ENCODE assay signal across 27 cellular contexts in genomic region chr4:85793256-85793655, GRCh38.
DNase-seq lines count a peak whose midpoint lies in the region; ATAC-seq and TF ChIP-seq lines count a peak whose summit lies in the region.
"Had no signal": no experiment of that assay in that cellular context is flagged by ENCODE, and none has a peak within 500 bp of the region (broad histone marks: within the 10 kb centered on the region; RNA-seq: fewer than 3 reads in every experiment).

No MANE protein-coding gene starts in this region.

- TF ChIP-seq CTCF in HFFc6 (IDR thresholded peaks at IDR 0.05), result no peak
- TF ChIP-seq CTCF in cardiac fibroblast (IDR thresholded peaks at IDR 0.05; ENCODE audit: low read depth, low read length), result no peak
- no peak for TF ChIP-seq CTCF in fibroblast of villous mesenchyme (IDR thresholded peaks at IDR 0.05; ENCODE audit: insufficient read depth, low read depth, low read length)
- TF ChIP-seq CTCF in spleen (IDR thresholded peaks at IDR 0.05 in 8 of 11, conservative IDR thresholded peaks at IDR 0.05 in 3 of 11), result no peak
- no peak for TF ChIP-seq CTCF in glutamatergic neuron (IDR thresholded peaks at IDR 0.05; ENCODE audit: partially characterized antibody, unreplicated experiment)

- H3K27me3 Mint-ChIP-seq in HFFc6 (ENCODE audit: insufficient read depth), result no peaks in the 10 kb centered on the region
- no peaks in the 10 kb centered on the region for H3K27me3 Mint-ChIP-seq in effector memory CD8-positive, alpha-beta T cell
- no peaks in the 10 kb centered on the region for H3K27me3 Mint-ChIP-seq in glutamatergic neuron (ENCODE audit: unreplicated experiment)
- H3K27me3 Mint-ChIP-seq: activated CD4-positive, alpha-beta T cell treated with anti-CD3 and anti-CD28 coated beads for 36 hours; activated CD8-positive, alpha-beta T cell treated with anti-CD3 and anti-CD28 coated beads for 36 hours; activated naive CD4-positive, alpha-beta T cell treated with anti-CD3 and anti-CD28 coated beads, Interleukin-2, amount 50 U/mL, for 24 hours; stimulated activated naive CD8-positive, alpha-beta T cell treated with anti-CD3 and anti-CD28 coated beads, Interleukin-15, Interleukin-2, amounts not matched to agents 100 ng/mL and 50 ng/mL, for 24 hours had no signal

- H3K4me3 ChIP-seq in cardiac fibroblast (replicated peaks in 1 of 2; ENCODE audit: low read depth in 2 of 2, low read length in 2 of 2), result no peak overlapping the region
- H3K4me3 ChIP-seq in fibroblast of villous mesenchyme (ENCODE audit: low read depth, low read length), result no peak overlapping the region
- H3K4me3 ChIP-seq in spleen, result no peak overlapping the region
- H3K4me3 ChIP-seq: neural progenitor cell, Peyer's patch, thyroid gland had no signal

- peaks cover 0 to under 1% (median 0%) of the 10 kb centered on the region in 8 donors for H3K9me3 ChIP-seq in spleen
- H3K9me3 ChIP-seq: Peyer's patch, thyroid gland had no signal

- H3K27ac Mint-ChIP-seq in HFFc6, result peak overlapping the region; percentile 39
- H3K27ac Mint-ChIP-seq in effector memory CD8-positive, alpha-beta T cell, result no peak overlapping the region
- no peak overlapping the region for H3K27ac Mint-ChIP-seq in glutamatergic neuron (ENCODE audit: unreplicated experiment)
- H3K27ac Mint-ChIP-seq: activated CD4-positive, alpha-beta T cell treated with anti-CD3 and anti-CD28 coated beads for 36 hours; activated CD8-positive, alpha-beta T cell treated with anti-CD3 and anti-CD28 coated beads for 36 hours; activated naive CD4-positive, alpha-beta T cell treated with anti-CD3 and anti-CD28 coated beads, Interleukin-2, amount 50 U/mL, for 24 hours; neural progenitor cell; stimulated activated naive CD8-positive, alpha-beta T cell treated with anti-CD3 and anti-CD28 coated beads, Interleukin-15, Interleukin-2, amounts not matched to agents 100 ng/mL and 50 ng/mL, for 24 hours had no signal

- peak overlapping the region in 5 of 8 donors; percentile 10 to 40 (median 34) for H3K27ac ChIP-seq in spleen
- H3K27ac ChIP-seq: neural progenitor cell, Peyer's patch, thyroid gland, VCaP had no signal

- DNase-seq in HFFc6 (no peak), cardiac fibroblast (ENCODE audit: low read depth in 2 of 2) (peak; percentile 22 to 42), fibroblast of villous mesenchyme (ENCODE audit: low read depth) (peak; percentile 85), spleen (no peak), glutamatergic neuron (no peak)
- DNase-seq in effector memory CD8-positive, alpha-beta T cell, result no peak
- DNase-seq in stimulated activated CD4-positive, alpha-beta T cell treated with anti-CD3 and anti-CD28 coated beads, Interleukin-2, amount 100 ng/mL, for 24 hours, result no peak
- DNase-seq: activated CD4-positive, alpha-beta T cell treated with anti-CD3 and anti-CD28 coated beads for 36 hours; activated CD8-positive, alpha-beta T cell treated with anti-CD3 and anti-CD28 coated beads for 36 hours; anterior cingulate cortex; DMS 273 treated with DMSO at 0.1 percent for 48 hours; EL; Kasumi-1; NCI-H2081; NCI-H526 treated with DMSO at 0.1 percent for 48 hours; Peyer's patch; SHP77 treated with DMSO at 0.1 percent for 48 hours; small intestine; stimulated activated CD4-positive, alpha-beta T cell treated with anti-CD3 and anti-CD28 coated beads, Interleukin-1b, Interleukin-23, amount 100 ng/mL, for 48 hours; SW 1271; T-helper 9 cell; thyroid gland had no signal

- no peaks in the 10 kb centered on the region for H3K9me3 Mint-ChIP-seq in HFFc6
- peaks cover 0 to 5% of the 10 kb centered on the region in 2 donors for H3K9me3 Mint-ChIP-seq in effector memory CD8-positive, alpha-beta T cell
- peaks cover 2% of the 10 kb centered on the region for H3K9me3 Mint-ChIP-seq in glutamatergic neuron (ENCODE audit: unreplicated experiment)
- H3K9me3 Mint-ChIP-seq: activated CD8-positive, alpha-beta T cell treated with anti-CD3 and anti-CD28 coated beads for 36 hours; activated naive CD4-positive, alpha-beta T cell treated with anti-CD3 and anti-CD28 coated beads, Interleukin-2, amount 50 U/mL, for 24 hours had no signal

- WGBS in spleen, 5 donors, result 84 to 91% (median 86%) methylated on average over 2 of the region's 2 CpGs

- ATAC-seq in HG03025 (IDR thresholded peaks at IDR 0.05; ENCODE audit: low FRiP score, unreplicated experiment), result no peak
- ATAC-seq in effector memory CD8-positive, alpha-beta T cell (replicated peaks), result no peak
- ATAC-seq: activated CD4-positive, alpha-beta T cell treated with anti-CD3 and anti-CD28 coated beads for 36 hours; activated CD8-positive, alpha-beta T cell treated with anti-CD3 and anti-CD28 coated beads for 36 hours had no signal

- TF ChIP-seq POLR2A in spleen (IDR thresholded peaks at IDR 0.05), result no peak

- H3K4me3 Mint-ChIP-seq in HFFc6, result no peak overlapping the region
- no peak overlapping the region for H3K4me3 Mint-ChIP-seq in effector memory CD8-positive, alpha-beta T cell
- no peak overlapping the region for H3K4me3 Mint-ChIP-seq in glutamatergic neuron (ENCODE audit: unreplicated experiment)
- H3K4me3 Mint-ChIP-seq: activated CD4-positive, alpha-beta T cell treated with anti-CD3 and anti-CD28 coated beads for 36 hours; activated CD8-positive, alpha-beta T cell treated with anti-CD3 and anti-CD28 coated beads for 36 hours; activated naive CD4-positive, alpha-beta T cell treated with anti-CD3 and anti-CD28 coated beads, Interleukin-2, amount 50 U/mL, for 24 hours; neural progenitor cell; stimulated activated naive CD8-positive, alpha-beta T cell treated with anti-CD3 and anti-CD28 coated beads, Interleukin-15, Interleukin-2, amounts not matched to agents 100 ng/mL and 50 ng/mL, for 24 hours had no signal

- H3K36me3 Mint-ChIP-seq in HFFc6 (ENCODE audit: low read depth), result peaks cover 19% of the 10 kb centered on the region
- no peaks in the 10 kb centered on the region for H3K36me3 Mint-ChIP-seq in effector memory CD8-positive, alpha-beta T cell (ENCODE audit: insufficient read depth)
- H3K36me3 Mint-ChIP-seq in glutamatergic neuron (ENCODE audit: unreplicated experiment), result no peaks in the 10 kb centered on the region
- H3K36me3 Mint-ChIP-seq: activated naive CD4-positive, alpha-beta T cell treated with anti-CD3 and anti-CD28 coated beads, Interleukin-2, amount 50 U/mL, for 24 hours; neural progenitor cell had no signal

- no peaks in the 10 kb centered on the region for H3K27me3 ChIP-seq in spleen (replicated peaks in 1 of 7)
- H3K27me3 ChIP-seq: neural progenitor cell, Peyer's patch, thyroid gland had no signal

- intact Hi-C loops in spleen (cut with DNase I; ENCODE audit: low total_unique reads), result no loop called here

- peaks cover 3 to 61% (median 19%) of the 10 kb centered on the region in 6 donors for H3K4me1 ChIP-seq in spleen
- H3K4me1 ChIP-seq: neural progenitor cell, Peyer's patch, thyroid gland had no signal

- H3K36me3 ChIP-seq in spleen, result no peaks in the 10 kb centered on the region
- H3K36me3 ChIP-seq: neural progenitor cell, Peyer's patch, thyroid gland had no signal

- H3K4me1 Mint-ChIP-seq in HFFc6 (ENCODE audit: low read depth), result peaks cover 97% of the 10 kb centered on the region
- no peaks in the 10 kb centered on the region for H3K4me1 Mint-ChIP-seq in effector memory CD8-positive, alpha-beta T cell (ENCODE audit: low read depth in 2 of 2)
- no peaks in the 10 kb centered on the region for H3K4me1 Mint-ChIP-seq in glutamatergic neuron (ENCODE audit: low read depth, unreplicated experiment)
- H3K4me1 Mint-ChIP-seq: activated CD4-positive, alpha-beta T cell treated with anti-CD3 and anti-CD28 coated beads for 36 hours; activated naive CD4-positive, alpha-beta T cell treated with anti-CD3 and anti-CD28 coated beads, Interleukin-2, amount 50 U/mL, for 24 hours; neural progenitor cell had no signal

Comparison
In these comparisons a context has a peak if more than half of its experiments do, and no peak if none do; other contexts are left out.
1. DNase-seq: peak in cardiac fibroblast (2 of 2) and fibroblast of villous mesenchyme (single experiment); none in HFFc6 (single experiment), spleen (single experiment), effector memory CD8-positive, alpha-beta T cell (0 of 3), stimulated activated CD4-positive, alpha-beta T cell treated with anti-CD3 and anti-CD28 coated beads, Interleukin-2, amount 100 ng/mL, for 24 hours (0 of 2) and glutamatergic neuron (single experiment).